In the genomic region with DNA sequence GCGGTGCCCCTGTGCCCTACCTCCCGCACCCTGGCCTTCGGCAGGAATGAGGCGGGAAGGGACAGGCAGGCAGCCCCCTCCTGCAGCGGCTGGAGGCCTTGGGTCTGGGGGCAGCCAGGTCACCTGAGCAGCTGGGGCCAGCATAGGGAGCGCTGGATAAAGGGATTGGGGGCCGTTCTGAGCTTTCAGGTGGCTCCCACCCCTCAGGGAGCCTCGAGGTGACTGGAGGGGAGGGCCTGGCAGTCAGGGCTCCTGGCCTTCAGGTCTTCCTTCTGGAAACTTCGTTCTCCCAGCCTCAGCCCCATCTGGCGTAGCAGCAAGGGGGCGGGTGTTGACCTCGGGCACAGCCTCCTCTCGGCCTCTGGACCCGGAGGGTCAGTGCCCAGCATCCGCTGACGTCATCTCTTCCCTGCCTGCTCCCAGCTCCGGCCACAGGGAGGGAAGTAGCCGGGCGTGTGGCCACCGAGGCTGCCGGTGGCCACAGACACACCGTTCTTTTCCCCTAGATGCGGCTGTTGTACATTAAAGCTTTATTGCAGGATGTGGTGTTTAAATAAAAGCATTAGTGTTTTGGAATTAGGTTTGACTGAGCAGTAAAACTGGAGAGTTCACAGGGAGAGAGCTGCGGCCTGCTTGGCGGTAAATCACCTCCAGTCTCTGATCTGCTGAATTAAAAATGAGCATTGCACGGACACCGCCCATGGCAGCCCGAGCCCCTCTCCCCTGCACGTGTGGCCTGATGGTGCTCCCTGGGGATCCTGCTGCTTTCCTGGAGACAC, we compare ENCODE assay signal across 21 cellular contexts.
DNase-seq lines count a peak whose midpoint lies in the region; ATAC-seq and TF ChIP-seq lines count a peak whose summit lies in the region.
"Had no signal": no experiment of that assay in that cellular context is flagged by ENCODE, and none has a peak within 500 bp of the region (broad histone marks: within the 10 kb centered on the region; RNA-seq: fewer than 3 reads in every experiment).

No MANE protein-coding gene starts in this region.

- no peak overlapping the region for H3K4me2 ChIP-seq in SK-N-SH
- H3K4me2 ChIP-seq: hepatocyte, smooth muscle cell had no signal

- H3K27me3 ChIP-seq in SK-N-SH (ENCODE audit: insufficient read depth) (peaks cover 27% of the 10 kb centered on the region), liver (ENCODE audit: control insufficient read depth in 4 of 4, insufficient read depth in 4 of 4, low read length in 3 of 4) (peaks cover 0 to 6% (median 4%) of the 10 kb centered on the region in 4 donors), skeletal muscle tissue (ENCODE audit: control insufficient read depth in 3 of 3, insufficient read depth in 3 of 3, low read length in 3 of 3) (peaks cover 3 to 30% (median 4%) of the 10 kb centered on the region in 3 donors)

- H3K9ac ChIP-seq in SK-N-SH: no peak overlapping the region
- H3K9ac ChIP-seq in liver (ENCODE audit: low read depth in 1 of 2, low read length in 2 of 2): no peak overlapping the region
- H3K9ac ChIP-seq in skeletal muscle tissue (ENCODE audit: low read depth in 1 of 3, low read length in 3 of 3): peak overlapping the region; percentile 82 to 97 (median 96)

- TF ChIP-seq EP300 in SK-N-SH (IDR thresholded peaks at IDR 0.05; ENCODE audit: borderline replicate concordance in 1 of 2, low read depth in 1 of 2, low read length in 1 of 2): no peak

- no peak overlapping the region for H2AFZ ChIP-seq in SK-N-SH (ENCODE audit: low read depth)
- H2AFZ ChIP-seq: hepatocyte had no signal

- TF ChIP-seq RAD21 in SK-N-SH (IDR thresholded peaks at IDR 0.05; ENCODE audit: low read length) (no peak), liver (IDR thresholded peaks at IDR 0.05) (no peak)

- CTCF ChIA-PET in SK-N-SH (lab: Yijun Ruan, JAX): interaction anchor here (1.2 to 1.7 kb wide), 3 partner anchors 22 to 252 kb away, joined by 3 to 9 read pairs (median 3); no protein-coding TSS in a partner anchor

- H4K20me1 ChIP-seq in SK-N-SH (ENCODE audit: insufficient read depth): no peaks in the 10 kb centered on the region

- no peaks in the 10 kb centered on the region for H3K9me3 ChIP-seq in SK-N-SH
- no peaks in the 10 kb centered on the region for H3K9me3 ChIP-seq in liver (ENCODE audit: control insufficient read depth in 4 of 4, low read length in 3 of 4)
- H3K9me3 ChIP-seq in skeletal muscle tissue (ENCODE audit: control insufficient read depth in 3 of 3, low read length in 3 of 3): no peaks in the 10 kb centered on the region
- H3K9me3 ChIP-seq: adrenal gland, Caco-2, HAP-1 had no signal

- H3K27ac ChIP-seq in SK-N-SH (ENCODE audit: low read depth in 2 of 2, low read length in 1 of 2) (no peak overlapping the region), liver (ENCODE audit: low read depth in 1 of 2, low read length in 2 of 2) (no peak overlapping the region), skeletal muscle tissue (ENCODE audit: low read depth, low read length) (peak overlapping the region; percentile 99)
- H3K27ac ChIP-seq: 22Rv1, adrenal gland, coronary artery, hepatocyte had no signal

- in situ Hi-C loops in GM13976 (cut with MboI; ENCODE audit: low sequenced_read_pairs, unreplicated experiment): no loop called here

- H3K4me1 ChIP-seq in SK-N-SH (ENCODE audit: control insufficient read depth in 1 of 2, insufficient read depth in 2 of 2, low read depth in 1 of 2, low read length in 1 of 2) (peaks cover 0 to 3% of the 10 kb centered on the region in 2 experiments; a peak in 1 of 4 replicates), liver (ENCODE audit: control insufficient read depth in 4 of 4, insufficient read depth in 4 of 4, low read length in 3 of 4) (peaks cover 0 to 11% (median 2%) of the 10 kb centered on the region in 4 donors), skeletal muscle tissue (ENCODE audit: control insufficient read depth in 3 of 3, insufficient read depth in 3 of 3, low read length in 3 of 3) (peaks cover 28 to 81% (median 51%) of the 10 kb centered on the region in 3 donors)
- H3K4me1 ChIP-seq: HAP-1 had no signal

- DNase-seq in SK-N-SH (peak; percentile 61), SW480 (ENCODE audit: low spot score) (peak; percentile 100), GM13976 (ENCODE audit: low spot score) (no peak), NCI-H146 treated with DMSO at 0.1 percent for 48 hours (lab: John Stamatoyannopoulos, UW; ENCODE audit: unreplicated experiment) (no peak), T-helper 2 cell (no peak)
- DNase-seq: activated CD4-positive, alpha-beta T cell treated with anti-CD3 and anti-CD28 coated beads for 4 hours; adrenal gland; Caco-2; naive thymus-derived CD4-positive, alpha-beta T cell; NCI-H1105 treated with DMSO at 0.1 percent for 48 hours; stimulated activated CD4-positive, alpha-beta T cell treated with anti-CD3 and anti-CD28 coated beads, Interleukin-4, amount 100 ng/mL, for 1 hour; T-cell; trophoblast cell had no signal

- H3K79me2 ChIP-seq in SK-N-SH (ENCODE audit: insufficient read depth): no peaks in the 10 kb centered on the region
- H3K79me2 ChIP-seq: hepatocyte had no signal

- H3K4me3 ChIP-seq in SK-N-SH (ENCODE audit: low read depth in 2 of 2, low read length in 1 of 2): no peak overlapping the region
- no peak overlapping the region for H3K4me3 ChIP-seq in liver (ENCODE audit: low read depth in 1 of 3, low read length in 3 of 3)
- peak overlapping the region; percentile 69 to 93 (median 90) for H3K4me3 ChIP-seq in skeletal muscle tissue (ENCODE audit: low read length in 3 of 3)
- H3K4me3 ChIP-seq: adrenal gland, coronary artery, HAP-1, hepatocyte, smooth muscle cell had no signal

- no peak for ATAC-seq in SK-N-SH treated with all-trans-retinoic acid at 6 μM for 48 hours
- ATAC-seq: naive thymus-derived CD4-positive, alpha-beta T cell; T-cell had no signal

- 66% methylated on average over 24 of the region's 29 CpGs for WGBS in SK-N-SH (ENCODE audit: low lambda C conversion rate)
- WGBS in liver: 54% methylated on average over 29 of the region's 29 CpGs

- no peaks in the 10 kb centered on the region for H3K9me2 ChIP-seq in SK-N-SH

- POLR2A ChIA-PET in SK-N-SH (lab: Yijun Ruan, JAX): no interaction called here

- H3K36me3 ChIP-seq in SK-N-SH (replicated peaks in 1 of 2; ENCODE audit: control insufficient read depth in 1 of 2, insufficient read depth in 2 of 2, low read length in 1 of 2) (no peaks in the 10 kb centered on the region), liver (ENCODE audit: control insufficient read depth in 4 of 4, insufficient read depth in 3 of 4, low read depth in 1 of 4, low read length in 3 of 4) (no peaks in the 10 kb centered on the region), skeletal muscle tissue (ENCODE audit: control insufficient read depth in 3 of 3, insufficient read depth in 3 of 3, low read length in 3 of 3) (peaks cover 21 to 65% (median 35%) of the 10 kb centered on the region in 3 donors)
- H3K36me3 ChIP-seq: adrenal gland, HAP-1 had no signal

- TF ChIP-seq CTCF in SK-N-SH (IDR thresholded peaks at IDR 0.05): no peak
- TF ChIP-seq CTCF in liver (IDR thresholded peaks at IDR 0.05; ENCODE audit: low read depth, low read length, missing input control): no peak
- TF ChIP-seq CTCF in GM13976 (IDR thresholded peaks at IDR 0.05; ENCODE audit: borderline replicate concordance, control extremely low read depth, extremely low read depth, insufficient read depth, missing control alignments): no peak

- no peaks in the 10 kb centered on the region for H3F3A ChIP-seq in SK-N-SH (replicated peaks; ENCODE audit: insufficient read depth)

TF ChIP-seq in SK-N-SH, 30 proteins besides CTCF, POLR2A, EP300 and RAD21 (continues in another document):
- TF ChIP-seq NFIC (IDR thresholded peaks at IDR 0.05; ENCODE audit: borderline replicate concordance): no peak
- no peak for TF ChIP-seq FOXM1 (IDR thresholded peaks at IDR 0.05; ENCODE audit: low read depth)
- TF ChIP-seq TEAD4 (IDR thresholded peaks at IDR 0.05; ENCODE audit: borderline replicate concordance, insufficient read depth): no peak
- TF ChIP-seq, protein P1, sequence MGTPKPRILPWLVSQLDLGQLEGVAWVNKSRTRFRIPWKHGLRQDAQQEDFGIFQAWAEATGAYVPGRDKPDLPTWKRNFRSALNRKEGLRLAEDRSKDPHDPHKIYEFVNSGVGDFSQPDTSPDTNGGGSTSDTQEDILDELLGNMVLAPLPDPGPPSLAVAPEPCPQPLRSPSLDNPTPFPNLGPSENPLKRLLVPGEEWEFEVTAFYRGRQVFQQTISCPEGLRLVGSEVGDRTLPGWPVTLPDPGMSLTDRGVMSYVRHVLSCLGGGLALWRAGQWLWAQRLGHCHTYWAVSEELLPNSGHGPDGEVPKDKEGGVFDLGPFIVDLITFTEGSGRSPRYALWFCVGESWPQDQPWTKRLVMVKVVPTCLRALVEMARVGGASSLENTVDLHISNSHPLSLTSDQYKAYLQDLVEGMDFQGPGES (IDR thresholded peaks at IDR 0.05; ENCODE audit: low read depth, low read length): no peak

TF ChIP-seq in SK-N-SH treated with all-trans-retinoic acid at 6 μM for 48 hours, 23 proteins besides CTCF, POLR2A, EP300 and RAD21 (continues in another document):
- TF ChIP-seq ZFP30 (CRISPR knock-in tag; IDR thresholded peaks at IDR 0.05) (no peak), ZNF70 (CRISPR knock-in tag; IDR thresholded peaks at IDR 0.05) (no peak)
- TF ChIP-seq, protein P2, sequence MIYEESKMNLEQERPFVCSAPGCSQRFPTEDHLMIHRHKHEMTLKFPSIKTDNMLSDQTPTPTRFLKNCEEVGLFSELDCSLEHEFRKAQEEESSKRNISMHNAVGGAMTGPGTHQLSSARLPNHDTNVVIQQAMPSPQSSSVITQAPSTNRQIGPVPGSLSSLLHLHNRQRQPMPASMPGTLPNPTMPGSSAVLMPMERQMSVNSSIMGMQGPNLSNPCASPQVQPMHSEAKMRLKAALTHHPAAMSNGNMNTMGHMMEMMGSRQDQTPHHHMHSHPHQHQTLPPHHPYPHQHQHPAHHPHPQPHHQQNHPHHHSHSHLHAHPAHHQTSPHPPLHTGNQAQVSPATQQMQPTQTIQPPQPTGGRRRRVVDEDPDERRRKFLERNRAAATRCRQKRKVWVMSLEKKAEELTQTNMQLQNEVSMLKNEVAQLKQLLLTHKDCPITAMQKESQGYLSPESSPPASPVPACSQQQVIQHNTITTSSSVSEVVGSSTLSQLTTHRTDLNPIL (CRISPR knock-in tag; IDR thresholded peaks at IDR 0.05; ENCODE audit: low read depth): no peak

TF ChIP-seq in liver, 16 proteins besides CTCF, POLR2A, EP300 and RAD21:
- TF ChIP-seq NR2F2 (IDR thresholded peaks at IDR 0.05) (peak; percentile 24), HNF4A (conservative IDR thresholded peaks at IDR 0.05) (peak; percentile 55 to 59), RXRA (IDR thresholded peaks at IDR 0.05) (peak; percentile 31 to 66), GABPA (IDR thresholded peaks at IDR 0.05 in 1 of 2, conservative IDR thresholded peaks at IDR 0.05 in 1 of 2) (no peak)

Comparison
In these comparisons a context has a peak if more than half of its experiments do, and no peak if none do; other contexts are left out.
1. DNase-seq: peak in SK-N-SH (single experiment) and SW480 (single experiment); none in GM13976 (single experiment), NCI-H146 treated with DMSO at 0.1 percent for 48 hours (single experiment) and T-helper 2 cell (0 of 5).
2. H3K4me3 ChIP-seq: peak in skeletal muscle tissue (3 of 3); none in SK-N-SH (0 of 2) and liver (0 of 3).
3. H3K9ac ChIP-seq: peak in skeletal muscle tissue (3 of 3); none in SK-N-SH (single experiment) and liver (0 of 2).